1 cellular context compared by ENCODE assay signal in the genomic region with DNA sequence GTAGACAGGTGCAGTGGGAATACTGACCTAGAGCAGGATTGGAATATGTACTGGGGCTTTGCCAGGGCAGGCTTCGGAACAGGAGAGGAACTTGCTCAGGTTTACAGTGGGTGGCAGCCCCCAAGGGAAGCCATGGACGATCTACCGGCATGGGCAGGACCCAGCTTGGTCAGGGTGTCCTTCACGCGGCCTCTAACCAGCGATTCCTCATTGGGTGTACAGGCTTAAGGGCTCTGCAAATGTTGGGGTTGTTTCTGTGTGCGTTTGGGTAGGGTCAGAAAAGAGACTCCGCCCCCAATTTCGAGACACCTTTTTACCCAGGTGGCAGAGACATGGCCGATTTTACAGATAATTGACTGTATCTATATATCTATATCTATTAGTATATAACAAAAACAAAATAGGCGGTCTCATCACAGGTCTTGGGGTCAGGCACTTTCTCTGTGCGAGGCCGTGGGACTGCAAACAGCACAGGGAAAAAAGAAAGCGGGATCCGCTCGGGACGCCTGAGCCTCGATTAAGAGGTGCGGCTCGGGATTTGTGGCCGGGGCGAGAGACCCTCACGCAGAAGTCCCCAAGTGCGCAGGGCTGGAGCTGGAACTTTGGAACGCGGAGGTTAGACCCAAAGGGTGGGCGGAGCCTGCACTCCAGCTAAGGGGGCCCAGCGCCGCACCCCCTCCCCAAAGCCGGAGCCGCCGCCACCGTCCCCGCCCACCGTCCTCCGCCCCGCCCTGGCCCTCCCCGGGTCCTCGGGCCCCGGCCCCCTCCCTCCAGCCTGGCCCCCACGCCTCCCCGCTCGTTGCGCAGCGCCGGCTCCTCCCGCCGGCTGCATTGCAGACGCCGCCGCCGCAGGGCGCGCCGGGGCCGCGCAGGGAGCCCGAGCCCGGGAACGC.
TF ChIP-seq lines count a peak whose summit lies in the region.

No MANE protein-coding gene starts in this region.

TF ChIP-seq in HEK293, 187 proteins besides CTCF, POLR2A, EP300 and RAD21 (continued from another document):
- TF ChIP-seq ZNF404 (tag by site-specific recombination; IDR thresholded peaks at IDR 0.05): no peak
- TF ChIP-seq ZNF16 (tag by site-specific recombination; IDR thresholded peaks at IDR 0.05; ENCODE audit: low read depth): no peak
- TF ChIP-seq SP3 (tag by site-specific recombination; IDR thresholded peaks at IDR 0.05): peak; percentile 39
- peak; percentile 48; the same call in 1 of the 2 replicates for TF ChIP-seq KLF1 (tag by site-specific recombination; IDR thresholded peaks at IDR 0.05)
- TF ChIP-seq ZFP41 (tag by site-specific recombination; IDR thresholded peaks at IDR 0.05; ENCODE audit: borderline replicate concordance): no peak
- TF ChIP-seq ZBTB48 (tag by site-specific recombination; IDR thresholded peaks at IDR 0.05): no peak
- no peak for TF ChIP-seq ZNF26 (tag by site-specific recombination; IDR thresholded peaks at IDR 0.05)
- TF ChIP-seq ZNF626 (tag by site-specific recombination; IDR thresholded peaks at IDR 0.05): no peak
- TF ChIP-seq GLIS2 (tag by site-specific recombination; IDR thresholded peaks at IDR 0.05): no peak; the same call in 1 of the 2 replicates
- no peak for TF ChIP-seq RBAK (tag by site-specific recombination; IDR thresholded peaks at IDR 0.05)
- TF ChIP-seq KLF9 (tag by site-specific recombination; IDR thresholded peaks at IDR 0.05; ENCODE audit: low read depth): peak; percentile 43; the same call in 1 of the 2 replicates
- TF ChIP-seq ZNF335 (tag by site-specific recombination; conservative IDR thresholded peaks at IDR 0.05): peak; percentile 72
- TF ChIP-seq ZNF785 (tag by site-specific recombination; IDR thresholded peaks at IDR 0.05): no peak
- TF ChIP-seq ZNF544 (tag by site-specific recombination; IDR thresholded peaks at IDR 0.05): no peak
- no peak for TF ChIP-seq ZNF623 (tag by site-specific recombination; IDR thresholded peaks at IDR 0.05)
- TF ChIP-seq HOXA7 (CRISPR knock-in tag; IDR thresholded peaks at IDR 0.05; ENCODE audit: borderline replicate concordance): no peak
- TF ChIP-seq ZNF670 (tag by site-specific recombination; IDR thresholded peaks at IDR 0.05; ENCODE audit: low read depth): no peak
- TF ChIP-seq, protein P1, sequence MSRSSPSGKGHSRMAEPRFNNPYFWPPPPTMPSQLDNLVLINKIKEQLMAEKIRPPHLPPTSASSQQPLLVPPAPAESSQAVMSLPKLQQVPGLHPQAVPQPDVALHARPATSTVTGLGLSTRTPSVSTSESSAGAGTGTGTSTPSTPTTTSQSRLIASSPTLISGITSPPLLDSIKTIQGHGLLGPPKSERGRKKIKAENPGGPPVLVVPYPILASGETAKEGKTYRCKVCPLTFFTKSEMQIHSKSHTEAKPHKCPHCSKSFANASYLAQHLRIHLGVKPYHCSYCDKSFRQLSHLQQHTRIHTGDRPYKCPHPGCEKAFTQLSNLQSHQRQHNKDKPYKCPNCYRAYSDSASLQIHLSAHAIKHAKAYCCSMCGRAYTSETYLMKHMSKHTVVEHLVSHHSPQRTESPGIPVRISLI (tag by site-specific recombination; IDR thresholded peaks at IDR 0.05): no peak
- no peak for TF ChIP-seq ZBTB7A (tag by site-specific recombination; IDR thresholded peaks at IDR 0.05; ENCODE audit: low read depth)
- no peak for TF ChIP-seq ZNF747 (tag by site-specific recombination; IDR thresholded peaks at IDR 0.05)
